25 cellular contexts compared by ENCODE assay signal in genomic region chr6:124879110-124879991, GRCh38.
DNase-seq lines count a peak whose midpoint lies in the region; ATAC-seq, FAIRE-seq and TF ChIP-seq lines count a peak whose summit lies in the region.
"Had no signal": no experiment of that assay in that cellular context is flagged by ENCODE, and none has a peak within 500 bp of the region (broad histone marks: within the 10 kb centered on the region; RNA-seq: fewer than 3 reads in every experiment).

No MANE protein-coding gene starts in this region.

- H4K20me1 ChIP-seq in HepG2 (ENCODE audit: insufficient read depth, low read length) = no peaks in the 10 kb centered on the region
- H4K20me1 ChIP-seq in IMR-90 (ENCODE audit: insufficient read depth, low read length) = no peaks in the 10 kb centered on the region

- no peaks in the 10 kb centered on the region for H3K27me3 ChIP-seq in right lobe of liver
- no peaks in the 10 kb centered on the region; a peak in 1 of 5 replicates for H3K27me3 ChIP-seq in HepG2 (ENCODE audit: control insufficient read depth in 1 of 2, insufficient read depth in 2 of 2, low read length in 2 of 2)
- no peaks in the 10 kb centered on the region for H3K27me3 ChIP-seq in IMR-90 (ENCODE audit: control insufficient read depth, insufficient read depth, low read length)
- no peaks in the 10 kb centered on the region for H3K27me3 ChIP-seq in upper lobe of right lung
- H3K27me3 ChIP-seq in left lung = no peaks in the 10 kb centered on the region
- H3K27me3 ChIP-seq: SJCRH30 had no signal

- CTCF ChIA-PET in HepG2 (lab: Yijun Ruan, JAX; ENCODE audit: low intra/inter-chr PET ratio, low total read pairs) = no interaction called here
- CTCF ChIA-PET in IMR-90 (lab: Yijun Ruan, JAX) = interaction anchor here (1.0 kb wide), 1 partner anchor 234 kb away, joined by 3 read pairs; no protein-coding TSS in a partner anchor

- no peak overlapping the region for H2AFZ ChIP-seq in HepG2 (ENCODE audit: low read length)
- no peak overlapping the region for H2AFZ ChIP-seq in IMR-90 (replicated peaks; ENCODE audit: low read length, poor library complexity)
- H2AFZ ChIP-seq: GM23338 had no signal

- TF ChIP-seq POLR2A in right lobe of liver (IDR thresholded peaks at IDR 0.05) = no peak
- no peak for TF ChIP-seq POLR2A in HepG2 (IDR thresholded peaks at IDR 0.05; ENCODE audit: insufficient read depth in 1 of 2, low read depth in 2 of 2, low read length in 2 of 2)
- no peak for TF ChIP-seq POLR2A in IMR-90 (IDR thresholded peaks at IDR 0.05; ENCODE audit: low read depth, low read length)

- no peak for TF ChIP-seq CTCF in right lobe of liver (IDR thresholded peaks at IDR 0.05)
- TF ChIP-seq CTCF in HepG2 (CRISPR knock-in tag; IDR thresholded peaks at IDR 0.05) = no peak
- no peak for TF ChIP-seq CTCF in IMR-90 (conservative IDR thresholded peaks at IDR 0.05; ENCODE audit: low read depth, low read length)
- TF ChIP-seq CTCF in epithelial cell of esophagus (IDR thresholded peaks at IDR 0.05; ENCODE audit: insufficient read depth, low read depth, low read length, missing control alignments) = no peak
- no peak for TF ChIP-seq CTCF in upper lobe of right lung (IDR thresholded peaks at IDR 0.05)
- TF ChIP-seq CTCF in left lung (IDR thresholded peaks at IDR 0.05) = no peak

- H3K23ac ChIP-seq in IMR-90 (ENCODE audit: low read depth, low read length) = no peak overlapping the region

- no peaks in the 10 kb centered on the region for H3K79me1 ChIP-seq in IMR-90 (ENCODE audit: low read depth in 1 of 2, low read length in 2 of 2)

- no peak overlapping the region for H4K5ac ChIP-seq in IMR-90 (ENCODE audit: low read depth, low read length)

- intact Hi-C loops in right lobe of liver (cut with DNase I) (no loop called here), HepG2 (cut with micrococcal nuclease; ENCODE audit: unreplicated experiment) (no loop called here), IMR-90 (cut with micrococcal nuclease) (no loop called here), upper lobe of right lung (cut with DNase I) (no loop called here), left lung (cut with DNase I) (no loop called here)

- POLR2A ChIA-PET in HepG2 (lab: Yijun Ruan, JAX) (no interaction called here), IMR-90 (lab: Charles Lee; ENCODE audit: unreplicated experiment) (no interaction called here)

- ATAC-seq in right lobe of liver = peak in 3 of 4 donors; percentile 11 to 61 (median 44)
- ATAC-seq in HepG2 = no peak
- no peak for ATAC-seq in IMR-90 (ENCODE audit: low read depth)
- peak; percentile 19 for ATAC-seq in upper lobe of right lung
- ATAC-seq in esophagus mucosa = no peak
- no peak for ATAC-seq in left lung
- no peak for ATAC-seq in HG02938 (IDR thresholded peaks at IDR 0.05; ENCODE audit: unreplicated experiment)
- ATAC-seq: GM23338, SK-N-SH treated with all-trans-retinoic acid at 6 μM for 48 hours had no signal

- peaks cover 0 to 11% (median 0%) of the 10 kb centered on the region in 4 donors for H3K4me1 ChIP-seq in right lobe of liver
- H3K4me1 ChIP-seq in HepG2 (ENCODE audit: insufficient read depth, low read length) = no peaks in the 10 kb centered on the region
- H3K4me1 ChIP-seq in IMR-90 (ENCODE audit: control insufficient read depth, insufficient read depth, low read length) = 0 out of 2 replicates have a peak, but pooled peaks cover 2% of the 10 kb centered on the region
- peaks cover 17% of the 10 kb centered on the region for H3K4me1 ChIP-seq in upper lobe of right lung
- peaks cover 0 to 8% of the 10 kb centered on the region in 2 donors for H3K4me1 ChIP-seq in left lung

- 0 out of 2 replicates have a peak overlapping the region, but pooled peaks have one; percentile 3 for H2AK5ac ChIP-seq in IMR-90 (ENCODE audit: low read depth, low read length)

- no peak overlapping the region for H3K4me2 ChIP-seq in HepG2 (ENCODE audit: low read depth, low read length)
- no peak overlapping the region for H3K4me2 ChIP-seq in IMR-90 (ENCODE audit: low read depth, low read length)
- H3K4me2 ChIP-seq: GM23338 had no signal

- H2BK15ac ChIP-seq in IMR-90 (ENCODE audit: low read depth, low read length) = no peak overlapping the region

- no peak overlapping the region for H4K91ac ChIP-seq in IMR-90 (ENCODE audit: insufficient read depth, low read depth, low read length)

- FAIRE-seq in HepG2 (lab: Jason Lieb, UNC) = no peak
- FAIRE-seq: A204.1 had no signal

- H2BK20ac ChIP-seq in IMR-90 (ENCODE audit: low read depth, low read length) = no peak overlapping the region

- H4K8ac ChIP-seq in IMR-90 (ENCODE audit: low read depth in 2 of 2, low read length in 2 of 2) = no peak overlapping the region

- H2BK120ac ChIP-seq in IMR-90 (ENCODE audit: low read depth, low read length) = no peak overlapping the region

- no peak overlapping the region for H3K56ac ChIP-seq in IMR-90 (ENCODE audit: extremely low read depth, insufficient read depth, low read length)

- H3K18ac ChIP-seq in IMR-90 (ENCODE audit: low read depth, low read length) = no peak overlapping the region

- H3K9me3 ChIP-seq in right lobe of liver (no peaks in the 10 kb centered on the region), HepG2 (ENCODE audit: low read length) (no peaks in the 10 kb centered on the region), IMR-90 (ENCODE audit: control insufficient read depth, insufficient read depth, low read length) (no peaks in the 10 kb centered on the region), upper lobe of right lung (no peaks in the 10 kb centered on the region), left lung (no peaks in the 10 kb centered on the region)
- H3K9me3 ChIP-seq: HAP-1, SJCRH30 had no signal

- DNase-seq in right lobe of liver (no peak), HepG2 (ENCODE audit: low spot score) (no peak), IMR-90 (no peak), epithelial cell of esophagus (ENCODE audit: low read depth) (peak; percentile 58), upper lobe of right lung (no peak), left lung (no peak)
- DNase-seq: C1 segment of cervical spinal cord; CD4-positive, alpha-beta memory T cell; COR-L47; DND-41; Karpas-422; NCI-H1092; NCI-H1417 treated with DMSO at 0.1 percent for 48 hours; NCI-H1930; NCI-H2107; NCI-H524; NCI-H774; SJCRH30 had no signal

- H2AK9ac ChIP-seq in IMR-90 (replicated peaks; ENCODE audit: low read depth, low read length, poor library complexity) = no peak overlapping the region

- TF ChIP-seq EP300 in HepG2 (IDR thresholded peaks at IDR 0.05; ENCODE audit: low read depth in 2 of 2, low read length in 2 of 2) = no peak
- no peak for TF ChIP-seq EP300 in HepG2 (CRISPR knock-in tag; IDR thresholded peaks at IDR 0.05; ENCODE audit: borderline replicate concordance)

- H3K9me1 ChIP-seq in IMR-90 (ENCODE audit: insufficient read depth, low read length) = no peaks in the 10 kb centered on the region

- TF ChIP-seq RAD21 in HepG2 (CRISPR knock-in tag; IDR thresholded peaks at IDR 0.05) = no peak
- no peak for TF ChIP-seq RAD21 in IMR-90 (IDR thresholded peaks at IDR 0.05; ENCODE audit: low read length)

- H2BK5ac ChIP-seq in IMR-90 (ENCODE audit: low read depth, low read length, poor library complexity, severe bottlenecking) = no peak overlapping the region

- BruUV-seq in HepG2 (replicated peaks; lab: Mats Ljungman, UMichigan) (no TSS peak), IMR-90 (replicated peaks; lab: Mats Ljungman, UMichigan) (no TSS peak)

- H3K4ac ChIP-seq in IMR-90 (ENCODE audit: low read depth, low read length) = no peak overlapping the region

- H3K9ac ChIP-seq in HepG2 (ENCODE audit: insufficient read depth, low read depth, low read length) = no peak overlapping the region
- no peak overlapping the region for H3K9ac ChIP-seq in IMR-90 (ENCODE audit: low read depth, low read length)

- dilution Hi-C loops in IMR-90 (cut with HindIII; ENCODE audit: low sequenced_read_pairs, unreplicated experiment) = no loop called here

- no peak overlapping the region for H3K14ac ChIP-seq in IMR-90 (replicated peaks; ENCODE audit: low read depth, low read length)

- H3K27ac ChIP-seq in right lobe of liver = no peak overlapping the region
- H3K27ac ChIP-seq in HepG2 (ENCODE audit: extremely low read length, insufficient read depth, low read length) = no peak overlapping the region
- H3K27ac ChIP-seq in IMR-90 (ENCODE audit: insufficient read depth, low read length) = no peak overlapping the region
- H3K27ac ChIP-seq in upper lobe of right lung = no peak overlapping the region
- H3K27ac ChIP-seq in left lung = no peak overlapping the region
- H3K27ac ChIP-seq: HL-60, SJCRH30 had no signal

- 59% methylated on average over 1 of the region's 4 CpGs for WGBS in right lobe of liver (ENCODE audit: insufficient coverage, low coverage, low lambda C conversion rate, missing lambda C conversion rate)
- 0% methylated on average over 4 of the region's 4 CpGs for WGBS in HepG2 (ENCODE audit: low lambda C conversion rate)
- 100% methylated on average over 1 of the region's 4 CpGs; no CpG with 5 or more reads in 1 of the 2 experiments for WGBS in IMR-90 (ENCODE audit: extremely low coverage in 2 of 2, insufficient read length in 1 of 2), 2 experiments

- H3K4me3 ChIP-seq in right lobe of liver (no peak overlapping the region), HepG2 (replicated peaks in 1 of 3; ENCODE audit: insufficient read depth in 1 of 3, low read depth in 2 of 3, low read length in 3 of 3) (no peak overlapping the region), IMR-90 (ENCODE audit: insufficient read depth, low read depth, low read length) (no peak overlapping the region), epithelial cell of esophagus (ENCODE audit: low read length) (no peak overlapping the region), upper lobe of right lung (no peak overlapping the region), left lung (no peak overlapping the region)
- H3K4me3 ChIP-seq: GM23338, HAP-1, SJCRH30 had no signal

- in situ Hi-C loops in HepG2 (cut with HindIII; ENCODE audit: extremely low pct_ligation_motif_present, low pct_unique_long_range_greater_than_20kb) (no loop called here), IMR-90 (cut with MboI; ENCODE audit: low sequenced_read_pairs) (loop anchor here (5.0 to 10.0 kb wide), 2 partner anchors 395 to 433 kb away; no protein-coding TSS in a partner anchor)

- no peaks in the 10 kb centered on the region for H3K79me2 ChIP-seq in HepG2 (ENCODE audit: insufficient read depth, low read length)

- H3K36me3 ChIP-seq in right lobe of liver (no peaks in the 10 kb centered on the region), HepG2 (replicated peaks in 1 of 2; ENCODE audit: control insufficient read depth in 1 of 2, insufficient read depth in 2 of 2, low read length in 2 of 2) (no peaks in the 10 kb centered on the region), IMR-90 (ENCODE audit: control insufficient read depth, insufficient read depth, low read length) (no peaks in the 10 kb centered on the region), upper lobe of right lung (no peaks in the 10 kb centered on the region), left lung (no peaks in the 10 kb centered on the region)
- H3K36me3 ChIP-seq: HAP-1, SJCRH30 had no signal

TF ChIP-seq in HepG2, 621 proteins besides CTCF, POLR2A, EP300 and RAD21 (continues in another document):
- TF ChIP-seq CHD2 (IDR thresholded peaks at IDR 0.05; ENCODE audit: low read depth, low read length) = no peak
- TF ChIP-seq IRX3 (CRISPR knock-in tag; IDR thresholded peaks at IDR 0.05; ENCODE audit: borderline replicate concordance, low read depth) = no peak

TF ChIP-seq in IMR-90, 13 proteins besides CTCF, POLR2A, EP300 and RAD21 (continues in another document):
- TF ChIP-seq CHD1 (IDR thresholded peaks at IDR 0.05; ENCODE audit: low read depth, low read length) (no peak), CEBPB (IDR thresholded peaks at IDR 0.05; ENCODE audit: low read depth, low read length) (no peak)

Comparison
In these comparisons a context has a peak if more than half of its experiments do, and no peak if none do; other contexts are left out.
1. ATAC-seq: peak in right lobe of liver (3 of 4) and upper lobe of right lung (single experiment); none in HepG2 (single experiment), IMR-90 (single experiment), esophagus mucosa (single experiment), left lung (single experiment) and HG02938 (single experiment).